In the genomic region with DNA sequence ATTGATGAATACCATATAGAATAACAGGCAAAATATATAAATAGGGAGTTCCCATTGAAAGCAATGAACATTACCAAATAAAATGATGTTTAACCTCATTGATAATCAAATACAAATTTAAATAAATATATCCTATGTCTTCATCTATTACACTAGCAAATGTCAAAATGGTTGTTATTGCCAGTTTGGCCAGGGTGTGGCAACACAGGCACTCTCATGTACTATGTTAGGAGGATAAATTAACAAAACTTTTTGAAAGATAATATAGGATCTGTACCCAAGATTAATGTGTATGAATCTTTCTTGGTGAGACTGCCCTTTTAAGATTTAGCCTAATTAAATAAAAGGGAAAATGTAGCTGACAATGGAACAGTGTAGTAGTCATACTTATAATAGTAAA, we compare ENCODE assay signal across 9 cellular contexts.
A peak's percentile ranks its signal among the peaks of the same experiment; 100 is the strongest.
DNase-seq lines count a peak whose midpoint lies in the region; ATAC-seq, FAIRE-seq and TF ChIP-seq lines count a peak whose summit lies in the region.
"Had no signal": no experiment of that assay in that cellular context is flagged by ENCODE, and none has a peak within 500 bp of the region (broad histone marks: within the 10 kb centered on the region; RNA-seq: fewer than 3 reads in every experiment).

No MANE protein-coding gene starts in this region.

- H3K36me3 Mint-ChIP-seq in T-cell = no peaks in the 10 kb centered on the region

- peaks cover 3 to 7% (median 5%) of the 10 kb centered on the region in 3 donors for H3K9me3 Mint-ChIP-seq in T-cell

- H3K27me3 Mint-ChIP-seq in T-cell = no peaks in the 10 kb centered on the region
- H3K27me3 Mint-ChIP-seq: CD4-positive, alpha-beta T cell had no signal

- H3K4me3 Mint-ChIP-seq in T-cell = no peak overlapping the region
- H3K4me3 Mint-ChIP-seq: CD4-positive, alpha-beta T cell had no signal

- H3K79me2 ChIP-seq in HepG2 (ENCODE audit: insufficient read depth, low read length) (no peaks in the 10 kb centered on the region), OCI-LY3 (ENCODE audit: low read length) (no peaks in the 10 kb centered on the region), fibroblast of lung (ENCODE audit: control insufficient read depth, insufficient read depth, low read length) (no peaks in the 10 kb centered on the region)

- intact Hi-C loops in HepG2 (cut with micrococcal nuclease; ENCODE audit: unreplicated experiment) = loop anchor here (5.0 kb wide), 1 partner anchor 688 kb away; no protein-coding TSS in a partner anchor
- intact Hi-C loops in right lobe of liver (cut with DNase I) = no loop called here

- DNase-seq in HepG2 (ENCODE audit: low spot score) (no peak), right lobe of liver (no peak), fibroblast of lung (ENCODE audit: low read depth in 2 of 2) (peak; percentile 1 to 6), T-cell (no peak), MV-4-11 (lab: John Stamatoyannopoulos, UW) (no peak), RCC 7860 (ENCODE audit: low spot score) (no peak), small intestine (no peak)
- DNase-seq: CD4-positive, alpha-beta T cell had no signal

- H3K4me1 ChIP-seq in HepG2 (ENCODE audit: insufficient read depth, low read length) (no peaks in the 10 kb centered on the region), right lobe of liver (no peaks in the 10 kb centered on the region), OCI-LY3 (ENCODE audit: low read length) (no peaks in the 10 kb centered on the region), fibroblast of lung (ENCODE audit: control insufficient read depth, extremely low read depth, insufficient read depth, low read length) (no peaks in the 10 kb centered on the region), small intestine (ENCODE audit: control insufficient read depth in 2 of 2, insufficient read depth in 1 of 2, low read depth in 1 of 2, low read length in 1 of 2) (no peaks in the 10 kb centered on the region)

- H3K9ac ChIP-seq in HepG2 (ENCODE audit: insufficient read depth, low read depth, low read length) = no peak overlapping the region
- H3K9ac ChIP-seq in OCI-LY3 (ENCODE audit: low read length) = no peak overlapping the region
- H3K9ac ChIP-seq in fibroblast of lung (ENCODE audit: insufficient read depth, low read length) = no peak overlapping the region

- H3K27ac ChIP-seq in HepG2 (ENCODE audit: extremely low read length, insufficient read depth, low read length) (no peak overlapping the region), right lobe of liver (no peak overlapping the region), OCI-LY3 (ENCODE audit: low read length) (no peak overlapping the region), fibroblast of lung (ENCODE audit: insufficient read depth, low read length) (no peak overlapping the region), small intestine (ENCODE audit: low read depth in 1 of 2, low read length in 1 of 2) (no peak overlapping the region)

- no peaks in the 10 kb centered on the region for H3K9me3 ChIP-seq in HepG2 (ENCODE audit: low read length)
- H3K9me3 ChIP-seq in right lobe of liver = no peaks in the 10 kb centered on the region
- no peaks in the 10 kb centered on the region for H3K9me3 ChIP-seq in OCI-LY3 (ENCODE audit: insufficient read depth, low read length)
- no peaks in the 10 kb centered on the region for H3K9me3 ChIP-seq in fibroblast of lung (ENCODE audit: control insufficient read depth, insufficient read depth, low read depth, low read length)
- no peaks in the 10 kb centered on the region for H3K9me3 ChIP-seq in small intestine (ENCODE audit: control insufficient read depth, low read depth)

- FAIRE-seq in HepG2 (lab: Jason Lieb, UNC) = no peak
- no peak for FAIRE-seq in RCC 7860 (lab: Jason Lieb, UNC)
- FAIRE-seq in small intestine (lab: Jason Lieb, UNC) = no peak

- no peak overlapping the region for H3K4me2 ChIP-seq in HepG2 (ENCODE audit: low read depth, low read length)
- no peak overlapping the region for H3K4me2 ChIP-seq in OCI-LY3 (ENCODE audit: low read length)
- no peak overlapping the region for H3K4me2 ChIP-seq in fibroblast of lung (ENCODE audit: extremely low read depth, insufficient read depth, low read length)

- H4K20me1 ChIP-seq in HepG2 (ENCODE audit: insufficient read depth, low read length) (no peaks in the 10 kb centered on the region), OCI-LY3 (ENCODE audit: insufficient read depth, low read length) (no peaks in the 10 kb centered on the region), fibroblast of lung (ENCODE audit: control insufficient read depth, extremely low read depth, insufficient read depth, low read length) (no peaks in the 10 kb centered on the region)

- POLR2A ChIA-PET in HepG2 (lab: Yijun Ruan, JAX) (no interaction called here), T-cell (lab: Charles Lee) (interaction anchor here in 1 of 2 donors (0.8 kb wide), 1 partner anchor 321 kb away, joined by 4 read pairs; no protein-coding TSS in a partner anchor)

- CTCF ChIA-PET in HepG2 (lab: Yijun Ruan, JAX; ENCODE audit: low intra/inter-chr PET ratio, low total read pairs) (no interaction called here), T-cell (lab: Charles Lee) (no interaction called here)

- H3K27ac Mint-ChIP-seq in T-cell = no peak overlapping the region
- H3K27ac Mint-ChIP-seq: CD4-positive, alpha-beta T cell had no signal

- in situ Hi-C loops in HepG2 (cut with HindIII; ENCODE audit: extremely low pct_ligation_motif_present, low pct_unique_long_range_greater_than_20kb) = no loop called here

- H2AFZ ChIP-seq in HepG2 (ENCODE audit: low read length) (no peak overlapping the region), OCI-LY3 (ENCODE audit: low read depth, low read length) (no peak overlapping the region), fibroblast of lung (ENCODE audit: low read length) (no peak overlapping the region)

- H3K4me1 Mint-ChIP-seq in T-cell = no peaks in the 10 kb centered on the region

- TF ChIP-seq CTCF in HepG2 (CRISPR knock-in tag; IDR thresholded peaks at IDR 0.05) = no peak
- TF ChIP-seq CTCF in right lobe of liver (IDR thresholded peaks at IDR 0.05) = no peak
- peak; percentile 57 for TF ChIP-seq CTCF in OCI-LY3 (IDR thresholded peaks at IDR 0.05; ENCODE audit: low read depth, low read length)
- TF ChIP-seq CTCF in fibroblast of lung (conservative IDR thresholded peaks at IDR 0.05 in 1 of 2, IDR thresholded peaks at IDR 0.05 in 1 of 2; ENCODE audit: low read depth in 1 of 2, low read length in 2 of 2) = peak in 1 of 2 donors; percentile 37

- ATAC-seq in HepG2 = no peak
- no peak for ATAC-seq in right lobe of liver
- ATAC-seq in T-cell (replicated peaks in 1 of 4) = no peak

- TF ChIP-seq POLR2A in HepG2 (IDR thresholded peaks at IDR 0.05; ENCODE audit: insufficient read depth in 1 of 2, low read depth in 2 of 2, low read length in 2 of 2) = no peak
- no peak for TF ChIP-seq POLR2A in right lobe of liver (IDR thresholded peaks at IDR 0.05)

- H3K36me3 ChIP-seq in HepG2 (replicated peaks in 1 of 2; ENCODE audit: control insufficient read depth in 1 of 2, insufficient read depth in 2 of 2, low read length in 2 of 2) (no peaks in the 10 kb centered on the region), right lobe of liver (no peaks in the 10 kb centered on the region), OCI-LY3 (replicated peaks; ENCODE audit: low read depth, low read length) (no peaks in the 10 kb centered on the region), fibroblast of lung (ENCODE audit: control insufficient read depth, insufficient read depth, low read length) (no peaks in the 10 kb centered on the region), small intestine (ENCODE audit: control insufficient read depth in 2 of 2, insufficient read depth in 2 of 2, low read length in 2 of 2) (no peaks in the 10 kb centered on the region)

- TF ChIP-seq RAD21 in HepG2 (CRISPR knock-in tag; IDR thresholded peaks at IDR 0.05) = no peak

- no TSS peak for BruUV-seq in HepG2 (replicated peaks; lab: Mats Ljungman, UMichigan)

- no peak for TF ChIP-seq EP300 in HepG2 (IDR thresholded peaks at IDR 0.05; ENCODE audit: low read depth in 2 of 2, low read length in 2 of 2)
- TF ChIP-seq EP300 in HepG2 (CRISPR knock-in tag; IDR thresholded peaks at IDR 0.05; ENCODE audit: borderline replicate concordance) = no peak

- H3K4me3 ChIP-seq in HepG2 (replicated peaks in 1 of 3; ENCODE audit: insufficient read depth in 1 of 3, low read depth in 2 of 3, low read length in 3 of 3) (no peak overlapping the region), right lobe of liver (no peak overlapping the region), OCI-LY3 (ENCODE audit: low read length) (no peak overlapping the region), fibroblast of lung (replicated peaks in 1 of 4; ENCODE audit: control extremely low read depth in 1 of 4, insufficient read depth in 1 of 4, low read depth in 3 of 4, low read length in 4 of 4) (no peak overlapping the region), small intestine (ENCODE audit: low read depth in 1 of 2, low read length in 2 of 2) (no peak overlapping the region)

- H3K27me3 ChIP-seq in HepG2 (ENCODE audit: control insufficient read depth in 1 of 2, insufficient read depth in 2 of 2, low read length in 2 of 2) = no peaks in the 10 kb centered on the region
- no peaks in the 10 kb centered on the region for H3K27me3 ChIP-seq in right lobe of liver
- H3K27me3 ChIP-seq in OCI-LY3 (ENCODE audit: low read depth, low read length) = no peaks in the 10 kb centered on the region
- no peaks in the 10 kb centered on the region for H3K27me3 ChIP-seq in fibroblast of lung (ENCODE audit: control insufficient read depth, insufficient read depth, low read length)
- no peaks in the 10 kb centered on the region for H3K27me3 ChIP-seq in small intestine (ENCODE audit: control insufficient read depth in 2 of 2, insufficient read depth in 2 of 2, low read length in 2 of 2)

TF ChIP-seq in HepG2, 621 proteins besides CTCF, POLR2A, EP300 and RAD21:
- TF ChIP-seq FOXA1 (IDR thresholded peaks at IDR 0.05) = no peak
- no peak for TF ChIP-seq FOXA1 (CRISPR knock-in tag; IDR thresholded peaks at IDR 0.05)
- TF ChIP-seq STAG1 (CRISPR knock-in tag; IDR thresholded peaks at IDR 0.05) = peak; percentile 19; the same call in 1 of the 2 replicates
- no peak for TF ChIP-seq ZNF20 (CRISPR knock-in tag; IDR thresholded peaks at IDR 0.05)

Comparison
In these comparisons a context has a peak if more than half of its experiments do, and no peak if none do; other contexts are left out.
1. DNase-seq: peak in fibroblast of lung (2 of 2); none in HepG2 (single experiment), right lobe of liver (0 of 3), T-cell (0 of 34), MV-4-11 (single experiment), RCC 7860 (single experiment) and small intestine (single experiment).